ENCODE assay signal across 12 cellular contexts in the genomic region with DNA sequence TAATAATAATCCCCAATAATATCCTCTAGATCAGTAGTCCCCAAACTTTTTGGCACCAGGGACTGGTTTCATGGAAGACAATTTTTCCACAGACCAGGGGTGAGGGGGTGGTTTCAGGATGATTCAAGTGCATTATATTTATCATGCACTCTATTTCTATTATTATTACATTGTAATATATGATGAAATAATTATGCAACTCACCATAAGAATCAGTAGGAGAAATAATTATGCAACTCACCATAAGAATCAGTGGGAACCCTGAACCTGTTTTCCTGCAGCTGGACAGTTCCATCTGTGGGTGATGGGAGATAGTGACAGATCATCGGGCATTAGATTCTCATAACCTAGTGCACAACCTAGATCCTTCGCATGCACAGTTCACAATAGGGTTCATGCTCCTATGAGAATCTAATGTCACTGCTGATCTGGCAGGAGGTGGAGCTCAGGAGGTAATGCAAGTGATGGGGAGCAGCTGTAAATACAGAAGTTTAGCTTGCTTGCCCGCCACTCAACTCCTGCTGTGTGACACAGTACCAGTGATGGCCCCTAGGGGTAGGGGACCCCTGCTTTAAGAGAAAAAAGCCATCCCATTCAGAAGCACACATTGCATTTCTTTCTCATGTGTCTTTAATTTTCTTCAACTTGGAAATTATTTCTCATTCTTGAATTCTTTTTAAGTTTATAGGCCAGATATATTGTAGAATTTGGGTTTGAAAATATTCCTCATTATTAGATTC. TPM values are rescaled to one million over a fixed set of nuclear protein-coding genes. Genes with fewer than 3 reads are reported as not detected.
DNase-seq lines count a peak whose midpoint lies in the region; ATAC-seq, FAIRE-seq and TF ChIP-seq lines count a peak whose summit lies in the region.
"Had no signal": no experiment of that assay in that cellular context is flagged by ENCODE, and none has a peak within 500 bp of the region (broad histone marks: within the 10 kb centered on the region; RNA-seq: fewer than 3 reads in every experiment).

No MANE protein-coding gene starts in this region.

- no peak for FAIRE-seq in GM19239 (lab: Jason Lieb, UNC)
- FAIRE-seq: D721Med had no signal

- no peaks in the 10 kb centered on the region for H3K9me3 ChIP-seq in SJCRH30 (replicated peaks)
- no peaks in the 10 kb centered on the region for H3K9me3 ChIP-seq in lower lobe of right lung
- H3K9me3 ChIP-seq: tibial artery had no signal

- CTCF ChIA-PET in HEK293T (lab: Yijun Ruan, JAX) = interaction anchor here (0.5 to 1.0 kb wide), 5 partner anchors 9 to 872 kb away, joined by 3 to 4 read pairs (median 3); no protein-coding TSS in a partner anchor

- H3K4me1 ChIP-seq in SJCRH30 (no peaks in the 10 kb centered on the region), lower lobe of right lung (no peaks in the 10 kb centered on the region)

- H3K27ac ChIP-seq in SJCRH30 = no peak overlapping the region
- H3K27ac ChIP-seq in lower lobe of right lung = no peak overlapping the region
- H3K27ac ChIP-seq: tibial artery had no signal

- DNase-seq in HEK293T (ENCODE audit: extremely low spot score) = no peak
- peak; percentile 26 to 32 for DNase-seq in SJCRH30
- DNase-seq in lower lobe of right lung = no peak
- DNase-seq in DMS153 (lab: John Stamatoyannopoulos, UW) = no peak
- no peak for DNase-seq in stimulated activated CD4-positive, alpha-beta T cell treated with anti-CD3 and anti-CD28 coated beads, Interleukin-2, amount 100 ng/mL, for 24 hours
- no peak for DNase-seq in GM19239 (ENCODE audit: insufficient read length, low spot score)
- DNase-seq: cerebellar nuclear complex, NCI-H1417 treated with DMSO at 0.1 percent for 48 hours, RPMI8226, tibial artery had no signal

- no peak for ATAC-seq in lower lobe of right lung

- H3K36me3 ChIP-seq in SJCRH30 = no peaks in the 10 kb centered on the region
- no peaks in the 10 kb centered on the region for H3K36me3 ChIP-seq in lower lobe of right lung
- H3K36me3 ChIP-seq: tibial artery had no signal

- TF ChIP-seq CTCF in GM12872 (IDR thresholded peaks at IDR 0.05; ENCODE audit: insufficient read depth, low read depth, low read length) (peak; percentile 69), lower lobe of right lung (IDR thresholded peaks at IDR 0.05) (peak; percentile 11)

- H3K27me3 ChIP-seq in SJCRH30 = no peaks in the 10 kb centered on the region
- H3K27me3 ChIP-seq in lower lobe of right lung (ENCODE audit: low read depth) = no peaks in the 10 kb centered on the region
- H3K27me3 ChIP-seq: tibial artery had no signal

- intact Hi-C loops in lower lobe of right lung (cut with DNase I) = no loop called here

- POLR2A ChIA-PET in HEK293T (lab: Yijun Ruan, JAX) = no interaction called here

- no peak overlapping the region for H3K4me3 ChIP-seq in SJCRH30
- H3K4me3 ChIP-seq in lower lobe of right lung = no peak overlapping the region
- H3K4me3 ChIP-seq: tibial artery had no signal

TF ChIP-seq in HEK293T, 16 proteins besides CTCF, POLR2A, EP300 and RAD21:
- TF ChIP-seq ARNT (IDR thresholded peaks at IDR 0.05) (no peak), SUZ12 (IDR thresholded peaks at IDR 0.05) (no peak)
- TF ChIP-seq, protein P1, sequence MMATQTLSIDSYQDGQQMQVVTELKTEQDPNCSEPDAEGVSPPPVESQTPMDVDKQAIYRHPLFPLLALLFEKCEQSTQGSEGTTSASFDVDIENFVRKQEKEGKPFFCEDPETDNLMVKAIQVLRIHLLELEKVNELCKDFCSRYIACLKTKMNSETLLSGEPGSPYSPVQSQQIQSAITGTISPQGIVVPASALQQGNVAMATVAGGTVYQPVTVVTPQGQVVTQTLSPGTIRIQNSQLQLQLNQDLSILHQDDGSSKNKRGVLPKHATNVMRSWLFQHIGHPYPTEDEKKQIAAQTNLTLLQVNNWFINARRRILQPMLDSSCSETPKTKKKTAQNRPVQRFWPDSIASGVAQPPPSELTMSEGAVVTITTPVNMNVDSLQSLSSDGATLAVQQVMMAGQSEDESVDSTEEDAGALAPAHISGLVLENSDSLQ (IDR thresholded peaks at IDR 0.05) = peak; percentile 44; the same call in 1 of the 2 replicates

RNA-seq across cellular contexts. Expression of a gene that starts 16.0 kb away (rescaled TPM):
- 4.6 and 5.8 TPM in 2 replicates for total RNA-seq in SJCRH30 (2014; rRNA removed; shearing (Covaris generic))
- 34.2 TPM for total RNA-seq in lower lobe of right lung

Comparison
In these comparisons a context has a peak if more than half of its experiments do, and no peak if none do; other contexts are left out.
1. DNase-seq: peak in SJCRH30 (2 of 2); none in HEK293T (single experiment), lower lobe of right lung (single experiment), DMS153 (single experiment), stimulated activated CD4-positive, alpha-beta T cell treated with anti-CD3 and anti-CD28 coated beads, Interleukin-2, amount 100 ng/mL, for 24 hours (0 of 2) and GM19239 (single experiment).